In the genomic region with DNA sequence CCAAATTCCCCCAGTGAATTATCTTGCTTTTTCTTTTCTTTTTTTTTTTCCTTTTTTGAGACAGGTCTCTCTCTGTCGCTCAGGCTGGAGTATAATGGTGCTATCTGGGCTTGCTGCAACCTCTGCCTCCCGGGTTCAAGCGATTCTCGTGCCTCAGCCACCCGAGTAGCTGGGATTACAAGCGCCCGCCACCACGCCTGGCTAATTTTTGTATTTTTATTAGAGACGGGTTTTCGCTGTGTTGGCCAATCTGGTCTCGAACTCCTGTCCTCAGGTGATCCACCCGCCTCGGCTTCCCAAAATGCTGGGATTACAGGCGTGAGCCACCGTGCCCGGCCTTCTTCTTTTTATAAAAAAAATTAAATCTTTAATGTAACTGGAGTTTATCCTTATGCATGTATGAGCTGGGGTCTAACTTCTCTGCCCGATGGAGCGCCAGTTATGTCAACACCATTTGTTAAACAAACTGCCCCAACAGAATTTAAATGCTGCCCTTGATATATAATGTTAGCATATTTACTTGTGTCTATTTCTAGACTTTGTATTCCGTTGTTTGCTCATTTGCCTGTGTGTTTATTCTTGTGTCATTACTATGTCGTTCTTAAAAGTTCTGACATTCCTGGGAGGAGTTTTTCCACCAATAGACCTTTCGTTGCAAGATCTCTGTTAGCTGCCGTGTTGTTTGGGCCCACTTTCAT, we compare ENCODE assay signal across 1 cellular context.
TF ChIP-seq lines count a peak whose summit lies in the region.

No MANE protein-coding gene starts in this region.

TF ChIP-seq in HepG2, 621 proteins besides CTCF, POLR2A, EP300 and RAD21 (continued from another document):
- TF ChIP-seq, protein P1, sequence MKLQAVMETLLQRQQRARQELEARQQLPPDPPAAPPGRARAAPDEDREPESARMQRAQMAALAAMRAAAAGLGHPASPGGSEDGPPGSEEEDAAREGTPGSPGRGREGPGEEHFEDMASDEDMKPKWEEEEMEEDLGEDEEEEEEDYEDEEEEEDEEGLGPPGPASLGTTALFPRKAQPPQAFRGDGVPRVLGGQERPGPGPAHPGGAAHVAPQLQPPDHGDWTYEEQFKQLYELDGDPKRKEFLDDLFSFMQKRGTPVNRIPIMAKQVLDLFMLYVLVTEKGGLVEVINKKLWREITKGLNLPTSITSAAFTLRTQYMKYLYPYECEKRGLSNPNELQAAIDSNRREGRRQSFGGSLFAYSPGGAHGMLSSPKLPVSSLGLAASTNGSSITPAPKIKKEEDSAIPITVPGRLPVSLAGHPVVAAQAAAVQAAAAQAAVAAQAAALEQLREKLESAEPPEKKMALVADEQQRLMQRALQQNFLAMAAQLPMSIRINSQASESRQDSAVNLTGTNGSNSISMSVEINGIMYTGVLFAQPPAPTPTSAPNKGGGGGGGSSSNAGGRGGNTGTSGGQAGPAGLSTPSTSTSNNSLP (IDR thresholded peaks at IDR 0.05; ENCODE audit: low read depth, low read length): peak; percentile 94
- TF ChIP-seq, protein P2, sequence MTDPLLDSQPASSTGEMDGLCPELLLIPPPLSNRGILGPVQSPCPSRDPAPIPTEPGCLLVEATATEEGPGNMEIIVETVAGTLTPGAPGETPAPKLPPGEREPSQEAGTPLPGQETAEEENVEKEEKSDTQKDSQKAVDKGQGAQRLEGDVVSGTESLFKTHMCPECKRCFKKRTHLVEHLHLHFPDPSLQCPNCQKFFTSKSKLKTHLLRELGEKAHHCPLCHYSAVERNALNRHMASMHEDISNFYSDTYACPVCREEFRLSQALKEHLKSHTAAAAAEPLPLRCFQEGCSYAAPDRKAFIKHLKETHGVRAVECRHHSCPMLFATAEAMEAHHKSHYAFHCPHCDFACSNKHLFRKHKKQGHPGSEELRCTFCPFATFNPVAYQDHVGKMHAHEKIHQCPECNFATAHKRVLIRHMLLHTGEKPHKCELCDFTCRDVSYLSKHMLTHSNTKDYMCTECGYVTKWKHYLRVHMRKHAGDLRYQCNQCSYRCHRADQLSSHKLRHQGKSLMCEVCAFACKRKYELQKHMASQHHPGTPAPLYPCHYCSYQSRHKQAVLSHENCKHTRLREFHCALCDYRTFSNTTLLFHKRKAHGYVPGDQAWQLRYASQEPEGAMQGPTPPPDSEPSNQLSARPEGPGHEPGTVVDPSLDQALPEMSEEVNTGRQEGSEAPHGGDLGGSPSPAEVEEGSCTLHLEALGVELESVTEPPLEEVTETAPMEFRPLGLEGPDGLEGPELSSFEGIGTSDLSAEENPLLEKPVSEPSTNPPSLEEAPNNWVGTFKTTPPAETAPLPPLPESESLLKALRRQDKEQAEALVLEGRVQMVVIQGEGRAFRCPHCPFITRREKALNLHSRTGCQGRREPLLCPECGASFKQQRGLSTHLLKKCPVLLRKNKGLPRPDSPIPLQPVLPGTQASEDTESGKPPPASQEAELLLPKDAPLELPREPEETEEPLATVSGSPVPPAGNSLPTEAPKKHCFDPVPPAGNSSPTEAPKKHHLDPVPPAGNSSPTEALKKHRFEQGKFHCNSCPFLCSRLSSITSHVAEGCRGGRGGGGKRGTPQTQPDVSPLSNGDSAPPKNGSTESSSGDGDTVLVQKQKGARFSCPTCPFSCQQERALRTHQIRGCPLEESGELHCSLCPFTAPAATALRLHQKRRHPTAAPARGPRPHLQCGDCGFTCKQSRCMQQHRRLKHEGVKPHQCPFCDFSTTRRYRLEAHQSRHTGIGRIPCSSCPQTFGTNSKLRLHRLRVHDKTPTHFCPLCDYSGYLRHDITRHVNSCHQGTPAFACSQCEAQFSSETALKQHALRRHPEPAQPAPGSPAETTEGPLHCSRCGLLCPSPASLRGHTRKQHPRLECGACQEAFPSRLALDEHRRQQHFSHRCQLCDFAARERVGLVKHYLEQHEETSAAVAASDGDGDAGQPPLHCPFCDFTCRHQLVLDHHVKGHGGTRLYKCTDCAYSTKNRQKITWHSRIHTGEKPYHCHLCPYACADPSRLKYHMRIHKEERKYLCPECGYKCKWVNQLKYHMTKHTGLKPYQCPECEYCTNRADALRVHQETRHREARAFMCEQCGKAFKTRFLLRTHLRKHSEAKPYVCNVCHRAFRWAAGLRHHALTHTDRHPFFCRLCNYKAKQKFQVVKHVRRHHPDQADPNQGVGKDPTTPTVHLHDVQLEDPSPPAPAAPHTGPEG (CRISPR knock-in tag; IDR thresholded peaks at IDR 0.05): 0 out of 2 replicates have a peak, but pooled peaks have one; percentile 5
- TF ChIP-seq FOXK1 (CRISPR knock-in tag; IDR thresholded peaks at IDR 0.05; ENCODE audit: borderline replicate concordance, low read depth): peak; percentile 45
- peak; percentile 82; the same call in 1 of the 2 replicates for TF ChIP-seq TBX3 (IDR thresholded peaks at IDR 0.05; ENCODE audit: borderline replicate concordance)
- TF ChIP-seq GABPB1 (CRISPR knock-in tag; IDR thresholded peaks at IDR 0.05): no peak
- TF ChIP-seq SOX13 (IDR thresholded peaks at IDR 0.05): no peak
- TF ChIP-seq SOX13 (CRISPR knock-in tag; conservative IDR thresholded peaks at IDR 0.05 in 1 of 2, IDR thresholded peaks at IDR 0.05 in 1 of 2): peak in 1 of 2 experiments; percentile 79; a peak in 2 of 4 replicates
- TF ChIP-seq GATAD2A (CRISPR knock-in tag; IDR thresholded peaks at IDR 0.05): peak; percentile 61
- peak; percentile 67 for TF ChIP-seq TCF7 (IDR thresholded peaks at IDR 0.05; ENCODE audit: low read depth)
- TF ChIP-seq, protein P3, sequence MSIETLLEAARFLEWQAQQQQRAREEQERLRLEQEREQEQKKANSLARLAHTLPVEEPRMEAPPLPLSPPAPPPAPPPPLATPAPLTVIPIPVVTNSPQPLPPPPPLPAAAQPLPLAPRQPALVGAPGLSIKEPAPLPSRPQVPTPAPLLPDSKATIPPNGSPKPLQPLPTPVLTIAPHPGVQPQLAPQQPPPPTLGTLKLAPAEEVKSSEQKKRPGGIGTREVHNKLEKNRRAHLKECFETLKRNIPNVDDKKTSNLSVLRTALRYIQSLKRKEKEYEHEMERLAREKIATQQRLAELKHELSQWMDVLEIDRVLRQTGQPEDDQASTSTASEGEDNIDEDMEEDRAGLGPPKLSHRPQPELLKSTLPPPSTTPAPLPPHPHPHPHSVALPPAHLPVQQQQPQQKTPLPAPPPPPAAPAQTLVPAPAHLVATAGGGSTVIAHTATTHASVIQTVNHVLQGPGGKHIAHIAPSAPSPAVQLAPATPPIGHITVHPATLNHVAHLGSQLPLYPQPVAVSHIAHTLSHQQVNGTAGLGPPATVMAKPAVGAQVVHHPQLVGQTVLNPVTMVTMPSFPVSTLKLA (IDR thresholded peaks at IDR 0.05): peak; percentile 9; the same call in 1 of the 2 replicates
- peak; percentile 23; the same call in 1 of the 2 replicates for TF ChIP-seq KMT2B (CRISPR knock-in tag; IDR thresholded peaks at IDR 0.05)
